In genomic region chr5:41519801-41520200, GRCh38 we compare ENCODE assay signal across 17 cellular contexts. TPM values are rescaled to one million over a fixed set of nuclear protein-coding genes. Genes with fewer than 3 reads are reported as not detected.
DNase-seq lines count a peak whose midpoint lies in the region; ATAC-seq, FAIRE-seq and TF ChIP-seq lines count a peak whose summit lies in the region.
"Had no signal": no experiment of that assay in that cellular context is flagged by ENCODE, and none has a peak within 500 bp of the region (broad histone marks: within the 10 kb centered on the region; RNA-seq: fewer than 3 reads in every experiment).

No MANE protein-coding gene starts in this region.

- intact Hi-C loops in GM12878 (cut with micrococcal nuclease; ENCODE audit: unreplicated experiment) = loop anchor here (1.0 to 5.0 kb wide), 2 partner anchors 250 to 618 kb away; no protein-coding TSS in a partner anchor
- intact Hi-C loops in right lobe of liver (cut with DNase I) = no loop called here

- SMC1A ChIA-PET in GM12878 (lab: Charles Lee; ENCODE audit: uncharacterized antibody, unreplicated experiment) = no interaction called here

- TF ChIP-seq RAD21 in GM12878 (IDR thresholded peaks at IDR 0.05; ENCODE audit: insufficient read depth, low read depth, low read length) = peak; percentile 28

- no TSS peak for BruUV-seq in GM12878 (replicated peaks; lab: Mats Ljungman, UMichigan)

- no peaks in the 10 kb centered on the region for H3K79me2 ChIP-seq in MM.1S (ENCODE audit: low read length)
- H3K79me2 ChIP-seq in GM12878 (ENCODE audit: control insufficient read depth, insufficient read depth, low read length) = no peaks in the 10 kb centered on the region

- 48% methylated on average over 6 of the region's 6 CpGs for WGBS in GM12878 (ENCODE audit: insufficient coverage, insufficient replicate concordance, low lambda C conversion rate, missing lambda C conversion rate)
- WGBS in right lobe of liver (ENCODE audit: insufficient coverage, low coverage, low lambda C conversion rate, missing lambda C conversion rate) = 59% methylated on average over 4 of the region's 6 CpGs

- H3K27me3 ChIP-seq in MM.1S (replicated peaks; ENCODE audit: insufficient read depth, low read length) (no peaks in the 10 kb centered on the region), GM12878 (replicated peaks in 1 of 2; ENCODE audit: control insufficient read depth in 2 of 2, insufficient read depth in 2 of 2, low read length in 1 of 2) (no peaks in the 10 kb centered on the region), right lobe of liver (no peaks in the 10 kb centered on the region)
- H3K27me3 ChIP-seq: esophagus squamous epithelium, pancreas had no signal

- H3K4me1 ChIP-seq in MM.1S (ENCODE audit: low read length) = no peaks in the 10 kb centered on the region
- no peaks in the 10 kb centered on the region for H3K4me1 ChIP-seq in GM12878 (ENCODE audit: control insufficient read depth, insufficient read depth, low read length)
- H3K4me1 ChIP-seq in right lobe of liver = no peaks in the 10 kb centered on the region
- H3K4me1 ChIP-seq: esophagus squamous epithelium, pancreas had no signal

- TF ChIP-seq EP300 in GM12878 (IDR thresholded peaks at IDR 0.05; ENCODE audit: borderline replicate concordance in 1 of 2, control insufficient read depth in 1 of 2, low read depth in 2 of 2, low read length in 2 of 2) = no peak

- H3K4me3 ChIP-seq in MM.1S (ENCODE audit: low read length) (no peak overlapping the region), GM12878 (no peak overlapping the region), right lobe of liver (no peak overlapping the region)
- H3K4me3 ChIP-seq: esophagus squamous epithelium, pancreas had no signal

- FAIRE-seq in GM12878 (lab: Jason Lieb, UNC) = no peak
- FAIRE-seq: pancreas had no signal

- H3K9me2 ChIP-seq in MM.1S (replicated peaks; ENCODE audit: insufficient read depth, low read length) = no peaks in the 10 kb centered on the region

- H3K9me3 ChIP-seq in MM.1S (replicated peaks; ENCODE audit: insufficient read depth, low read length) = no peaks in the 10 kb centered on the region
- no peaks in the 10 kb centered on the region for H3K9me3 ChIP-seq in GM12878 (replicated peaks; ENCODE audit: control insufficient read depth, insufficient read depth, low read length)
- H3K9me3 ChIP-seq in right lobe of liver = no peaks in the 10 kb centered on the region
- H3K9me3 ChIP-seq: Caco-2, esophagus squamous epithelium, pancreas had no signal

- peak; percentile 23 for DNase-seq in NCI-H1105 treated with DMSO at 0.1 percent for 48 hours (lab: John Stamatoyannopoulos, UW)
- DNase-seq in NCI-H1105 (lab: John Stamatoyannopoulos, UW) = no peak
- no peak for DNase-seq in MM.1S
- DNase-seq in GM12878 (ENCODE audit: low read depth, low spot score) = no peak
- DNase-seq in right lobe of liver = no peak
- DNase-seq in activated CD4-positive, alpha-beta T cell treated with anti-CD3 and anti-CD28 coated beads, Interleukin-2, amount 50 U/mL, for 4 hours = no peak
- no peak for DNase-seq in GM03348 (ENCODE audit: low spot score)
- DNase-seq: activated B cell treated with CpG ODN at 0.5 μM for 24 hours; activated CD8-positive, alpha-beta memory T cell treated with anti-CD3 and anti-CD28 coated beads, Interleukin-2, amount 50 U/mL, for 4 hours; esophagus squamous epithelium; NCI-H146; NCI-H69 had no signal

- TF ChIP-seq POLR2A in GM12878 (IDR thresholded peaks at IDR 0.05; ENCODE audit: low read depth, low read length) (no peak), right lobe of liver (IDR thresholded peaks at IDR 0.05) (no peak)

- POLR2A ChIA-PET in GM12878 (lab: Charles Lee) = no interaction called here

- H3K9ac ChIP-seq in MM.1S (ENCODE audit: low read length) = no peak overlapping the region
- no peak overlapping the region for H3K9ac ChIP-seq in GM12878 (ENCODE audit: control insufficient read depth, insufficient read depth, low read length)

- no peak overlapping the region for H3K27ac ChIP-seq in MM.1S (ENCODE audit: low read length)
- no peak overlapping the region for H3K27ac ChIP-seq in GM12878 (ENCODE audit: control insufficient read depth, insufficient read depth)
- no peak overlapping the region for H3K27ac ChIP-seq in right lobe of liver
- H3K27ac ChIP-seq: esophagus squamous epithelium, pancreas had no signal

- no peaks in the 10 kb centered on the region for H3F3A ChIP-seq in MM.1S (ENCODE audit: insufficient read depth, low read length)

- H3K4me2 ChIP-seq in MM.1S (ENCODE audit: low read depth, low read length) (no peak overlapping the region), GM12878 (ENCODE audit: control insufficient read depth, insufficient read depth) (no peak overlapping the region)

- H3K36me3 ChIP-seq in MM.1S (replicated peaks; ENCODE audit: insufficient read depth, low read length) = no peaks in the 10 kb centered on the region
- no peaks in the 10 kb centered on the region for H3K36me3 ChIP-seq in GM12878 (ENCODE audit: control insufficient read depth in 2 of 2, insufficient read depth in 2 of 2, low read length in 1 of 2)
- no peaks in the 10 kb centered on the region for H3K36me3 ChIP-seq in right lobe of liver
- H3K36me3 ChIP-seq: esophagus squamous epithelium, pancreas had no signal

- CTCF ChIA-PET in GM12878 (lab: Yijun Ruan, JAX) = no interaction called here

- no peak overlapping the region for H2AFZ ChIP-seq in MM.1S (ENCODE audit: low read length)
- H2AFZ ChIP-seq in GM12878 (ENCODE audit: control insufficient read depth, low read depth, low read length) = no peak overlapping the region

- TF ChIP-seq CTCF in MM.1S (IDR thresholded peaks at IDR 0.05; ENCODE audit: low read length) (peak; percentile 8; the same call in 1 of the 2 replicates), GM12878 (IDR thresholded peaks at IDR 0.05 in 2 of 3, conservative IDR thresholded peaks at IDR 0.05 in 1 of 3; ENCODE audit: control insufficient read depth in 2 of 3, extremely low read depth in 1 of 3, insufficient read depth in 1 of 3, low read depth in 3 of 3, low read length in 3 of 3) (peak in 1 of 3 experiments; percentile 19; a peak in 1 of 6 replicates), right lobe of liver (IDR thresholded peaks at IDR 0.05) (peak; percentile 6 to 22 (median 15))

- ATAC-seq in GM12878 = no peak
- no peak for ATAC-seq in right lobe of liver
- ATAC-seq in GM19455 (IDR thresholded peaks at IDR 0.05; ENCODE audit: unreplicated experiment) = no peak

- in situ Hi-C loops in GM12878 (cut with MboI) = no loop called here

- no peaks in the 10 kb centered on the region for H4K20me1 ChIP-seq in MM.1S (ENCODE audit: insufficient read depth, low read length)
- H4K20me1 ChIP-seq in GM12878 (ENCODE audit: control insufficient read depth, insufficient read depth) = no peaks in the 10 kb centered on the region

- RAD21 ChIA-PET in GM12878 (lab: Charles Lee; ENCODE audit: unreplicated experiment) = no interaction called here

TF ChIP-seq in GM12878, 131 proteins besides CTCF, POLR2A, EP300 and RAD21:
- TF ChIP-seq TARDBP (IDR thresholded peaks at IDR 0.05; ENCODE audit: borderline replicate concordance) = no peak
- no peak for TF ChIP-seq NR2F1 (conservative IDR thresholded peaks at IDR 0.05)

RNA-seq across cellular contexts. Expression of gene PLCXD3, which starts 9.4 kb away (rescaled TPM):
- not detected in 2 replicates for total RNA-seq in GM12878 (2013; cell fraction: nucleolus; rRNA removed)
- total RNA-seq in GM12878 (2014; rRNA removed) = not detected in 2 replicates
- not detected in 2 replicates for total RNA-seq in GM12878 (2014; rRNA removed; fragmentation: Illumina TruSeq; extraction: Trizol)
- not detected in 2 replicates for total RNA-seq in GM12878 (2021)
- polyA plus RNA-seq in GM12878 (2011; ENCODE audit: low read depth) = not detected
- 0.01 TPM in 1 of 2 replicates, not detected in the other for polyA plus RNA-seq in GM12878 (2011; rRNA removed)
- polyA plus RNA-seq in GM12878 (2011; cell fraction: cytosol; rRNA removed) = not detected in 2 replicates
- not detected in 2 replicates for polyA plus RNA-seq in GM12878 (2011; cell fraction: nucleus; rRNA removed)
- 0.01 TPM in 1 of 2 replicates, not detected in the other for polyA plus RNA-seq in GM12878 (2012)
- not detected in 2 replicates for polyA plus RNA-seq in GM12878 (2014; fragmentation: Illumina TruSeq; extraction: Trizol)
- not detected for polyA plus RNA-seq in GM12878 (2014; fragmentation: Nextera tagmentation; extraction: Ambion mirVana)
- not detected in 2 replicates for polyA plus RNA-seq in GM12878 (2014; rRNA removed)
- not detected for polyA plus RNA-seq in GM12878 (2016; fragmentation: Nextera tagmentation; extraction: Ambion mirVana)
- polyA minus RNA-seq in GM12878 (2011; rRNA and poly(A)+ RNA removed) = not detected in 2 replicates
- not detected in 2 replicates for polyA minus RNA-seq in GM12878 (2011; cell fraction: cytosol; rRNA and poly(A)+ RNA removed)
- not detected in 2 replicates for polyA minus RNA-seq in GM12878 (2011; cell fraction: nucleus; rRNA and poly(A)+ RNA removed)
- 1 to 10 TPM in 4 of 6 experiments, under 1 TPM in 2; 0.27 to 3.5 (median 1.1) TPM for total RNA-seq in right lobe of liver
- total RNA-seq: activated B cell treated with CpG ODN at 0.5 μM for 24 hours, chondrocyte, mesothelial cell of epicardium had no signal
